1 cellular context compared by ENCODE assay signal in the genomic region with DNA sequence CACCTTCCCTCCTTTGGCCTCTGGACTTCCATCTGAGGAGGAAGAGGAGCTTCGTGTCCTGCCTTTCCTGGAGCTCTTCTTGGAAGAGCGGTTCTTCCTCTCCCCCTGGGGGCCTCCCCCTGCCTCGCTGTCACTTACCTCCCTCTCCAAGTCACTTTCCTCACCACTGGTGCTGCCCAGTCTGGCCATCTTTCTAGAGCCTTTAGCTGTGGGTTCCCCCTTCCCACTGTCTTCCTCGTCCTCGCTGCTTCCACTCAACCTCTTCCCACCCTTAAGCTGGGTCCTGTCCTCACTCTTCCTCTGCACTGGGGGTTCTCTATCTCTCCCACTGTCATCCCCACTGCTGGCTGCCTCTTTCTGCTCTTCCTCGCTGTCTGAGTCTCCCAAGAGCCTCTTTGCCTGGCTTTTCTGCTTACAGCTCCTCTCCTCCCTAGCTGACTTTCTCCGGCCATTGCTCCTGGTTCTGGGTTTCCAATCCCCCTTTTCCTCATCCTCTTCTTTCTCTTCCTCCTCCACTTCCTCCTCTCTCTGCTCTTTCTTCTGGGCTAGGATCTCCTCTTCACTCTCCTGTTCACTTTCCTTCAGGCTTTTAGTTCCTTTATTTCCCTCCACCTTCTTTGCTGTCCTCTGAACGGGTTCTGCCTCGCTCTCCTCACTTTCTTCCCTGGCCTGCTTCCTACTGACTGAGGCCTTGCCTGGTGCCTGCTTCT.
TF ChIP-seq lines count a peak whose summit lies in the region.

No MANE protein-coding gene starts in this region.

TF ChIP-seq in HEK293, 187 proteins besides CTCF, POLR2A, EP300 and RAD21 (continued from another document and continues in another):
- TF ChIP-seq, protein P1, sequence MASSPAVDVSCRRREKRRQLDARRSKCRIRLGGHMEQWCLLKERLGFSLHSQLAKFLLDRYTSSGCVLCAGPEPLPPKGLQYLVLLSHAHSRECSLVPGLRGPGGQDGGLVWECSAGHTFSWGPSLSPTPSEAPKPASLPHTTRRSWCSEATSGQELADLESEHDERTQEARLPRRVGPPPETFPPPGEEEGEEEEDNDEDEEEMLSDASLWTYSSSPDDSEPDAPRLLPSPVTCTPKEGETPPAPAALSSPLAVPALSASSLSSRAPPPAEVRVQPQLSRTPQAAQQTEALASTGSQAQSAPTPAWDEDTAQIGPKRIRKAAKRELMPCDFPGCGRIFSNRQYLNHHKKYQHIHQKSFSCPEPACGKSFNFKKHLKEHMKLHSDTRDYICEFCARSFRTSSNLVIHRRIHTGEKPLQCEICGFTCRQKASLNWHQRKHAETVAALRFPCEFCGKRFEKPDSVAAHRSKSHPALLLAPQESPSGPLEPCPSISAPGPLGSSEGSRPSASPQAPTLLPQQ (tag by site-specific recombination; IDR thresholded peaks at IDR 0.05) = no peak
- TF ChIP-seq ZNF596 (tag by site-specific recombination; IDR thresholded peaks at IDR 0.05) (no peak), GLI2 (tag by site-specific recombination; IDR thresholded peaks at IDR 0.05; ENCODE audit: borderline replicate concordance, low read depth) (no peak), ZNF223 (tag by site-specific recombination; IDR thresholded peaks at IDR 0.05) (no peak), YY2 (tag by site-specific recombination; IDR thresholded peaks at IDR 0.05) (0 out of 2 replicates have a peak, but pooled peaks have one; percentile 12), ZNF623 (tag by site-specific recombination; IDR thresholded peaks at IDR 0.05) (no peak), ZNF777 (tag by site-specific recombination; IDR thresholded peaks at IDR 0.05; ENCODE audit: borderline replicate concordance) (no peak), ZNF302 (tag by site-specific recombination; IDR thresholded peaks at IDR 0.05; ENCODE audit: low read depth) (no peak), ZNF501 (tag by site-specific recombination; IDR thresholded peaks at IDR 0.05) (no peak), ZNF354C (tag by site-specific recombination; IDR thresholded peaks at IDR 0.05; ENCODE audit: borderline replicate concordance, low read depth) (no peak), ZFP3 (tag by site-specific recombination; IDR thresholded peaks at IDR 0.05; ENCODE audit: low read depth) (no peak), SP3 (tag by site-specific recombination; IDR thresholded peaks at IDR 0.05) (no peak), ZBTB20 (tag by site-specific recombination; IDR thresholded peaks at IDR 0.05) (no peak), ZNF529 (tag by site-specific recombination; IDR thresholded peaks at IDR 0.05; ENCODE audit: insufficient replicate concordance) (no peak), ZNF121 (tag by site-specific recombination; IDR thresholded peaks at IDR 0.05) (no peak), ZNF76 (tag by site-specific recombination; IDR thresholded peaks at IDR 0.05; ENCODE audit: borderline replicate concordance, low read depth) (no peak), ZNF416 (tag by site-specific recombination; IDR thresholded peaks at IDR 0.05) (no peak), ZNF658 (tag by site-specific recombination; IDR thresholded peaks at IDR 0.05) (no peak), ZXDB (tag by site-specific recombination; IDR thresholded peaks at IDR 0.05) (no peak), ZSCAN30 (tag by site-specific recombination; IDR thresholded peaks at IDR 0.05) (no peak), ZNF37A (tag by site-specific recombination; IDR thresholded peaks at IDR 0.05) (no peak), ZNF10 (tag by site-specific recombination; IDR thresholded peaks at IDR 0.05) (no peak), ZNF239 (tag by site-specific recombination; IDR thresholded peaks at IDR 0.05) (no peak)
- TF ChIP-seq, protein P2, sequence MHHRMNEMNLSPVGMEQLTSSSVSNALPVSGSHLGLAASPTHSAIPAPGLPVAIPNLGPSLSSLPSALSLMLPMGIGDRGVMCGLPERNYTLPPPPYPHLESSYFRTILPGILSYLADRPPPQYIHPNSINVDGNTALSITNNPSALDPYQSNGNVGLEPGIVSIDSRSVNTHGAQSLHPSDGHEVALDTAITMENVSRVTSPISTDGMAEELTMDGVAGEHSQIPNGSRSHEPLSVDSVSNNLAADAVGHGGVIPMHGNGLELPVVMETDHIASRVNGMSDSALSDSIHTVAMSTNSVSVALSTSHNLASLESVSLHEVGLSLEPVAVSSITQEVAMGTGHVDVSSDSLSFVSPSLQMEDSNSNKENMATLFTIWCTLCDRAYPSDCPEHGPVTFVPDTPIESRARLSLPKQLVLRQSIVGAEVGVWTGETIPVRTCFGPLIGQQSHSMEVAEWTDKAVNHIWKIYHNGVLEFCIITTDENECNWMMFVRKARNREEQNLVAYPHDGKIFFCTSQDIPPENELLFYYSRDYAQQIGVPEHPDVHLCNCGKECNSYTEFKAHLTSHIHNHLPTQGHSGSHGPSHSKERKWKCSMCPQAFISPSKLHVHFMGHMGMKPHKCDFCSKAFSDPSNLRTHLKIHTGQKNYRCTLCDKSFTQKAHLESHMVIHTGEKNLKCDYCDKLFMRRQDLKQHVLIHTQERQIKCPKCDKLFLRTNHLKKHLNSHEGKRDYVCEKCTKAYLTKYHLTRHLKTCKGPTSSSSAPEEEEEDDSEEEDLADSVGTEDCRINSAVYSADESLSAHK (tag by site-specific recombination; IDR thresholded peaks at IDR 0.05) = no peak
- TF ChIP-seq, protein P3, sequence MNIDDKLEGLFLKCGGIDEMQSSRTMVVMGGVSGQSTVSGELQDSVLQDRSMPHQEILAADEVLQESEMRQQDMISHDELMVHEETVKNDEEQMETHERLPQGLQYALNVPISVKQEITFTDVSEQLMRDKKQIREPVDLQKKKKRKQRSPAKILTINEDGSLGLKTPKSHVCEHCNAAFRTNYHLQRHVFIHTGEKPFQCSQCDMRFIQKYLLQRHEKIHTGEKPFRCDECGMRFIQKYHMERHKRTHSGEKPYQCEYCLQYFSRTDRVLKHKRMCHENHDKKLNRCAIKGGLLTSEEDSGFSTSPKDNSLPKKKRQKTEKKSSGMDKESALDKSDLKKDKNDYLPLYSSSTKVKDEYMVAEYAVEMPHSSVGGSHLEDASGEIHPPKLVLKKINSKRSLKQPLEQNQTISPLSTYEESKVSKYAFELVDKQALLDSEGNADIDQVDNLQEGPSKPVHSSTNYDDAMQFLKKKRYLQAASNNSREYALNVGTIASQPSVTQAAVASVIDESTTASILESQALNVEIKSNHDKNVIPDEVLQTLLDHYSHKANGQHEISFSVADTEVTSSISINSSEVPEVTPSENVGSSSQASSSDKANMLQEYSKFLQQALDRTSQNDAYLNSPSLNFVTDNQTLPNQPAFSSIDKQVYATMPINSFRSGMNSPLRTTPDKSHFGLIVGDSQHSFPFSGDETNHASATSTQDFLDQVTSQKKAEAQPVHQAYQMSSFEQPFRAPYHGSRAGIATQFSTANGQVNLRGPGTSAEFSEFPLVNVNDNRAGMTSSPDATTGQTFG (tag by site-specific recombination; IDR thresholded peaks at IDR 0.05; ENCODE audit: borderline replicate concordance) = 0 out of 2 replicates have a peak, but pooled peaks have one; percentile 39
- TF ChIP-seq, protein P4, sequence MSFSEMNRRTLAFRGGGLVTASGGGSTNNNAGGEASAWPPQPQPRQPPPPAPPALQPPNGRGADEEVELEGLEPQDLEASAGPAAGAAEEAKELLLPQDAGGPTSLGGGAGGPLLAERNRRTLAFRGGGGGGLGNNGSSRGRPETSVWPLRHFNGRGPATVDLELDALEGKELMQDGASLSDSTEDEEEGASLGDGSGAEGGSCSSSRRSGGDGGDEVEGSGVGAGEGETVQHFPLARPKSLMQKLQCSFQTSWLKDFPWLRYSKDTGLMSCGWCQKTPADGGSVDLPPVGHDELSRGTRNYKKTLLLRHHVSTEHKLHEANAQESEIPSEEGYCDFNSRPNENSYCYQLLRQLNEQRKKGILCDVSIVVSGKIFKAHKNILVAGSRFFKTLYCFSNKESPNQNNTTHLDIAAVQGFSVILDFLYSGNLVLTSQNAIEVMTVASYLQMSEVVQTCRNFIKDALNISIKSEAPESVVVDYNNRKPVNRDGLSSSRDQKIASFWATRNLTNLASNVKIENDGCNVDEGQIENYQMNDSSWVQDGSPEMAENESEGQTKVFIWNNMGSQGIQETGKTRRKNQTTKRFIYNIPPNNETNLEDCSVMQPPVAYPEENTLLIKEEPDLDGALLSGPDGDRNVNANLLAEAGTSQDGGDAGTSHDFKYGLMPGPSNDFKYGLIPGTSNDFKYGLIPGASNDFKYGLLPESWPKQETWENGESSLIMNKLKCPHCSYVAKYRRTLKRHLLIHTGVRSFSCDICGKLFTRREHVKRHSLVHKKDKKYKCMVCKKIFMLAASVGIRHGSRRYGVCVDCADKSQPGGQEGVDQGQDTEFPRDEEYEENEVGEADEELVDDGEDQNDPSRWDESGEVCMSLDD (tag by site-specific recombination; IDR thresholded peaks at IDR 0.05) = no peak
- TF ChIP-seq, protein P5, sequence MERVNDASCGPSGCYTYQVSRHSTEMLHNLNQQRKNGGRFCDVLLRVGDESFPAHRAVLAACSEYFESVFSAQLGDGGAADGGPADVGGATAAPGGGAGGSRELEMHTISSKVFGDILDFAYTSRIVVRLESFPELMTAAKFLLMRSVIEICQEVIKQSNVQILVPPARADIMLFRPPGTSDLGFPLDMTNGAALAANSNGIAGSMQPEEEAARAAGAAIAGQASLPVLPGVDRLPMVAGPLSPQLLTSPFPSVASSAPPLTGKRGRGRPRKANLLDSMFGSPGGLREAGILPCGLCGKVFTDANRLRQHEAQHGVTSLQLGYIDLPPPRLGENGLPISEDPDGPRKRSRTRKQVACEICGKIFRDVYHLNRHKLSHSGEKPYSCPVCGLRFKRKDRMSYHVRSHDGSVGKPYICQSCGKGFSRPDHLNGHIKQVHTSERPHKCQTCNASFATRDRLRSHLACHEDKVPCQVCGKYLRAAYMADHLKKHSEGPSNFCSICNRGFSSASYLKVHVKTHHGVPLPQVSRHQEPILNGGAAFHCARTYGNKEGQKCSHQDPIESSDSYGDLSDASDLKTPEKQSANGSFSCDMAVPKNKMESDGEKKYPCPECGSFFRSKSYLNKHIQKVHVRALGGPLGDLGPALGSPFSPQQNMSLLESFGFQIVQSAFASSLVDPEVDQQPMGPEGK (tag by site-specific recombination; IDR thresholded peaks at IDR 0.05) = 0 out of 2 replicates have a peak, but pooled peaks have one; percentile 23
- TF ChIP-seq, protein P6, sequence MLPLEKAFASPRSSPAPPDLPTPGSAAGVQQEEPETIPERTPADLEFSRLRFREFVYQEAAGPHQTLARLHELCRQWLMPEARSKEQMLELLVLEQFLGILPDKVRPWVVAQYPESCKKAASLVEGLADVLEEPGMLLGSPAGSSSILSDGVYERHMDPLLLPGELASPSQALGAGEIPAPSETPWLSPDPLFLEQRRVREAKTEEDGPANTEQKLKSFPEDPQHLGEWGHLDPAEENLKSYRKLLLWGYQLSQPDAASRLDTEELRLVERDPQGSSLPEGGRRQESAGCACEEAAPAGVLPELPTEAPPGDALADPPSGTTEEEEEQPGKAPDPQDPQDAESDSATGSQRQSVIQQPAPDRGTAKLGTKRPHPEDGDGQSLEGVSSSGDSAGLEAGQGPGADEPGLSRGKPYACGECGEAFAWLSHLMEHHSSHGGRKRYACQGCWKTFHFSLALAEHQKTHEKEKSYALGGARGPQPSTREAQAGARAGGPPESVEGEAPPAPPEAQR (tag by site-specific recombination; IDR thresholded peaks at IDR 0.05) = no peak
- TF ChIP-seq, protein P7, sequence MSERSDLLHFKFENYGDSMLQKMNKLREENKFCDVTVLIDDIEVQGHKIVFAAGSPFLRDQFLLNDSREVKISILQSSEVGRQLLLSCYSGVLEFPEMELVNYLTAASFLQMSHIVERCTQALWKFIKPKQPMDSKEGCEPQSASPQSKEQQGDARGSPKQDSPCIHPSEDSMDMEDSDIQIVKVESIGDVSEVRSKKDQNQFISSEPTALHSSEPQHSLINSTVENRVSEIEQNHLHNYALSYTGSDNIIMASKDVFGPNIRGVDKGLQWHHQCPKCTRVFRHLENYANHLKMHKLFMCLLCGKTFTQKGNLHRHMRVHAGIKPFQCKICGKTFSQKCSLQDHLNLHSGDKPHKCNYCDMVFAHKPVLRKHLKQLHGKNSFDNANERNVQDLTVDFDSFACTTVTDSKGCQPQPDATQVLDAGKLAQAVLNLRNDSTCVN (tag by site-specific recombination; optimal IDR thresholded peaks at IDR 0.05) = no peak
- TF ChIP-seq, protein P8, sequence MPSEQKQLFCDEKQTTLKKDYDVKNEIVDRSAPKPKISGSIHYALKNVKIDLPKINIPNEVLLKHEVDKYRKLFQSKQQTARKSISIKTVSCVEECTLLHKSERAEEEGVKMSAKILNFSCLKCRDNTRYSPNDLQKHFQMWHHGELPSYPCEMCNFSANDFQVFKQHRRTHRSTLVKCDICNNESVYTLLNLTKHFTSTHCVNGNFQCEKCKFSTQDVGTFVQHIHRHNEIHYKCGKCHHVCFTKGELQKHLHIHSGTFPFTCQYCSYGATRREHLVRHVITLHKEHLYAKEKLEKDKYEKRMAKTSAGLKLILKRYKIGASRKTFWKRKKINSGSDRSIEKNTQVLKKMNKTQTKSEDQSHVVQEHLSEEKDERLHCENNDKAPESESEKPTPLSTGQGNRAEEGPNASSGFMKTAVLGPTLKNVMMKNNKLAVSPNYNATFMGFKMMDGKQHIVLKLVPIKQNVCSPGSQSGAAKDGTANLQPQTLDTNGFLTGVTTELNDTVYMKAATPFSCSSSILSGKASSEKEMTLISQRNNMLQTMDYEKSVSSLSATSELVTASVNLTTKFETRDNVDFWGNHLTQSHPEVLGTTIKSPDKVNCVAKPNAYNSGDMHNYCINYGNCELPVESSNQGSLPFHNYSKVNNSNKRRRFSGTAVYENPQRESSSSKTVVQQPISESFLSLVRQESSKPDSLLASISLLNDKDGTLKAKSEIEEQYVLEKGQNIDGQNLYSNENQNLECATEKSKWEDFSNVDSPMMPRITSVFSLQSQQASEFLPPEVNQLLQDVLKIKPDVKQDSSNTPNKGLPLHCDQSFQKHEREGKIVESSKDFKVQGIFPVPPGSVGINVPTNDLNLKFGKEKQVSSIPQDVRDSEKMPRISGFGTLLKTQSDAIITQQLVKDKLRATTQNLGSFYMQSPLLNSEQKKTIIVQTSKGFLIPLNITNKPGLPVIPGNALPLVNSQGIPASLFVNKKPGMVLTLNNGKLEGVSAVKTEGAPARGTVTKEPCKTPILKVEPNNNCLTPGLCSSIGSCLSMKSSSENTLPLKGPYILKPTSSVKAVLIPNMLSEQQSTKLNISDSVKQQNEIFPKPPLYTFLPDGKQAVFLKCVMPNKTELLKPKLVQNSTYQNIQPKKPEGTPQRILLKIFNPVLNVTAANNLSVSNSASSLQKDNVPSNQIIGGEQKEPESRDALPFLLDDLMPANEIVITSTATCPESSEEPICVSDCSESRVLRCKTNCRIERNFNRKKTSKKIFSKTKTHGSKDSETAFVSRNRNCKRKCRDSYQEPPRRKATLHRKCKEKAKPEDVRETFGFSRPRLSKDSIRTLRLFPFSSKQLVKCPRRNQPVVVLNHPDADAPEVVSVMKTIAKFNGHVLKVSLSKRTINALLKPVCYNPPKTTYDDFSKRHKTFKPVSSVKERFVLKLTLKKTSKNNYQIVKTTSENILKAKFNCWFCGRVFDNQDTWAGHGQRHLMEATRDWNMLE (tag by site-specific recombination; conservative IDR thresholded peaks at IDR 0.05; ENCODE audit: low read depth) = no peak
- TF ChIP-seq, protein P9, sequence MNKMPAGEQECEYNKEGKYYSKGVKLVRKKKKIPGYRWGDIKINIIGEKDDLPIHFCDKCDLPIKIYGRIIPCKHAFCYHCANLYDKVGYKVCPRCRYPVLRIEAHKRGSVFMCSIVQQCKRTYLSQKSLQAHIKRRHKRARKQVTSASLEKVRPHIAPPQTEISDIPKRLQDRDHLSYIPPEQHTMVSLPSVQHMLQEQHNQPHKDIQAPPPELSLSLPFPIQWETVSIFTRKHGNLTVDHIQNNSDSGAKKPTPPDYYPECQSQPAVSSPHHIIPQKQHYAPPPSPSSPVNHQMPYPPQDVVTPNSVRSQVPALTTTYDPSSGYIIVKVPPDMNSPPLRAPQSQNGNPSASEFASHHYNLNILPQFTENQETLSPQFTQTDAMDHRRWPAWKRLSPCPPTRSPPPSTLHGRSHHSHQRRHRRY (tag by site-specific recombination; IDR thresholded peaks at IDR 0.05) = no peak
